In genomic region chr4:152937535-152938236, GRCh38 we compare ENCODE assay signal across 7 cellular contexts. TPM values are rescaled to one million over a fixed set of nuclear protein-coding genes. Genes with fewer than 3 reads are reported as not detected.
DNase-seq lines count a peak whose midpoint lies in the region; ATAC-seq and TF ChIP-seq lines count a peak whose summit lies in the region.

No MANE protein-coding gene starts in this region.

- H3K9me3 ChIP-seq in mononuclear cell (ENCODE audit: low read depth, low read length) (no peaks in the 10 kb centered on the region), tibial nerve (no peaks in the 10 kb centered on the region)

- ATAC-seq in HG02798 (IDR thresholded peaks at IDR 0.05; ENCODE audit: poor library complexity, unreplicated experiment): peak; percentile 48

- DNase-seq in GM04504 (ENCODE audit: low read depth): peak; percentile 3
- DNase-seq in UCSD-AML1 (lab: John Stamatoyannopoulos, UW; ENCODE audit: unreplicated experiment): peak; percentile 69
- DNase-seq in epithelial cell of proximal tubule (ENCODE audit: low read depth): no peak
- no peak for DNase-seq in tibial nerve (ENCODE audit: low spot score in 2 of 2)
- DNase-seq in central memory CD4-positive, alpha-beta T cell: no peak

- TF ChIP-seq EP300 in tibial nerve (IDR thresholded peaks at IDR 0.05): peak in 1 of 2 donors; percentile 14

- H3K27me3 ChIP-seq in mononuclear cell (ENCODE audit: insufficient read depth, low read length): peaks cover 76% of the 10 kb centered on the region
- H3K27me3 ChIP-seq in tibial nerve: peaks cover 0 to 7% of the 10 kb centered on the region in 2 donors

- H3K27ac ChIP-seq in tibial nerve: peak overlapping the region; percentile 19 to 81 (median 76)

- H3K36me3 ChIP-seq in tibial nerve: no peaks in the 10 kb centered on the region

- TF ChIP-seq CTCF in epithelial cell of proximal tubule (conservative IDR thresholded peaks at IDR 0.05; ENCODE audit: low read depth, low read length) (no peak), tibial nerve (IDR thresholded peaks at IDR 0.05) (no peak)

- H3K4me1 ChIP-seq in mononuclear cell (ENCODE audit: insufficient read depth, low read length) (peaks cover 36% of the 10 kb centered on the region), tibial nerve (peaks cover 0 to 23% (median 4%) of the 10 kb centered on the region in 4 donors)

- TF ChIP-seq POLR2A in tibial nerve (IDR thresholded peaks at IDR 0.05): no peak

- 1% methylated on average over 23 to 24 of the region's 75 CpGs for WGBS in tibial nerve, 2 donors

- H3K4me3 ChIP-seq in epithelial cell of proximal tubule (ENCODE audit: low read depth, low read length): peak overlapping the region; percentile 68
- H3K4me3 ChIP-seq in mononuclear cell (ENCODE audit: low read length): peak overlapping the region; percentile 24
- H3K4me3 ChIP-seq in tibial nerve: peak overlapping the region; percentile 56 to 80 (median 66)

RNA-seq across cellular contexts. Expression of gene FHDC1, which starts 1.6 kb away (rescaled TPM):
- 0.72 and 2.1 TPM in 2 replicates for total RNA-seq in epithelial cell of proximal tubule
- total RNA-seq in mononuclear cell: under 0.01 TPM
- total RNA-seq in tibial nerve: 1 to 10 TPM; 2.2 to 7.9 (median 6.1) TPM

Comparison
In these comparisons a context has a peak if more than half of its experiments do, and no peak if none do; other contexts are left out.
1. DNase-seq: peak in GM04504 (single experiment) and UCSD-AML1 (single experiment); none in epithelial cell of proximal tubule (single experiment), tibial nerve (0 of 2) and central memory CD4-positive, alpha-beta T cell (single experiment).
2. Peak in every context shown above with its lines, with median percentiles within 50 percentile points of each other: H3K4me3 ChIP-seq.